Comparison of ENCODE assay signal across 1 cellular context in the genomic region with DNA sequence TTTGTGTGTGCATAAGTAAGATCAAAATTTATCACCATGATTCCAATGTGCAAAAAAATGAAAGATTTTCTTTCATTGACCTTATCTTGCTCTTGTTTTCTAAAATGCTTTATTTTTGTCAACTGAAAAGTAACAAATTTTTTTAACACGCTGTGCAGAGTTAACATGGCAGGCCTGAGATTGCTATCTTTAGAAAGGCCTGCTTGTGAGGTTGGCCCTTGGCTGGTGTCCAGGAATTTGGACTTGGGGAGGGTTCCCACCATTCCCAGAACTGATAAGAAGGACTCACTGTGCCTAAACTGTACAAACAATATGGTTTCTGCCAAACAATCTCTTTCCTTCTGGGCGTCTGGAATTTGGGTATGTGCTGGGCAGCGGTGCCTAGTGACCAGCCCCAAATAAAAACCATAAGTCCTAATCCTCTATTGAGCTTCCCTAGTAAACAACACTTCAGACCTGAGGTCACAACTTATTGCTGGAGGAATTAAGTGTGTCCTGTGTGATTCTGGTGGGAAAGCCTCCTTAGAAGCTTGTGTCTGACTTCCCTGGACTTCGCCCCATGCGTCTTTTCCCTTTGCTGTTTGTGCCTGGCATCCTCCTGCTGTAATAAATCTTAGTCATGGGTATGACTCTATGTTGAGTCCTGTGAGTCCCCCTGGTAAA.
TF ChIP-seq lines count a peak whose summit lies in the region.

No MANE protein-coding gene starts in this region.

TF ChIP-seq in K562, 482 proteins besides CTCF, POLR2A, EP300 and RAD21 (continued from another document and continues in another):
- TF ChIP-seq, protein P1, sequence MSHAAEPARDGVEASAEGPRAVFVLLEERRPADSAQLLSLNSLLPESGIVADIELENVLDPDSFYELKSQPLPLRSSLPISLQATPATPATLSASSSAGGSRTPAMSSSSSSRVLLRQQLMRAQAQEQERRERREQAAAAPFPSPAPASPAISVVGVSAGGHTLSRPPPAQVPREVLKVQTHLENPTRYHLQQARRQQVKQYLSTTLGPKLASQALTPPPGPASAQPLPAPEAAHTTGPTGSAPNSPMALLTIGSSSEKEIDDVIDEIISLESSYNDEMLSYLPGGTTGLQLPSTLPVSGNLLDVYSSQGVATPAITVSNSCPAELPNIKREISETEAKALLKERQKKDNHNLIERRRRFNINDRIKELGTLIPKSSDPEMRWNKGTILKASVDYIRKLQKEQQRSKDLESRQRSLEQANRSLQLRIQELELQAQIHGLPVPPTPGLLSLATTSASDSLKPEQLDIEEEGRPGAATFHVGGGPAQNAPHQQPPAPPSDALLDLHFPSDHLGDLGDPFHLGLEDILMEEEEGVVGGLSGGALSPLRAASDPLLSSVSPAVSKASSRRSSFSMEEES (CRISPR knock-in tag; IDR thresholded peaks at IDR 0.05): no peak
- TF ChIP-seq NR2C2 (CRISPR knock-in tag; IDR thresholded peaks at IDR 0.05) (no peak), NR2C2 (tag; IDR thresholded peaks at IDR 0.05) (peak; percentile 47), BHLHE40 (IDR thresholded peaks at IDR 0.05; ENCODE audit: low read length) (peak; percentile 41; the same call in 1 of the 2 replicates), E2F3 (CRISPR knock-in tag; IDR thresholded peaks at IDR 0.05) (peak; percentile 38; the same call in 1 of the 2 replicates), XRCC4 (IDR thresholded peaks at IDR 0.05; ENCODE audit: extremely low read depth, insufficient read depth, insufficient read length) (no peak), CHCHD3 (CRISPR knock-in tag; IDR thresholded peaks at IDR 0.05) (no peak), ZNF77 (CRISPR knock-in tag; IDR thresholded peaks at IDR 0.05) (no peak), CBX8 (IDR thresholded peaks at IDR 0.05; ENCODE audit: borderline replicate concordance, extremely low read depth, low read depth, low read length, poor library complexity, severe bottlenecking) (no peak), MTF1 (CRISPR knock-in tag; IDR thresholded peaks at IDR 0.05; ENCODE audit: borderline replicate concordance) (no peak), PTTG1 (tag; IDR thresholded peaks at IDR 0.05; ENCODE audit: low read depth) (peak; percentile 17; the same call in 1 of the 2 replicates), SRF (CRISPR knock-in tag; IDR thresholded peaks at IDR 0.05) (no peak), MEF2A (IDR thresholded peaks at IDR 0.05; ENCODE audit: control insufficient read depth, low read depth, low read length) (no peak), BRD9 (IDR thresholded peaks at IDR 0.05; ENCODE audit: low read depth, partially characterized antibody) (peak; percentile 49), ZNF561 (CRISPR knock-in tag; conservative IDR thresholded peaks at IDR 0.05) (no peak), ERF (CRISPR knock-in tag; IDR thresholded peaks at IDR 0.05) (peak; percentile 84; the same call in 1 of the 2 replicates), NFIX (CRISPR knock-in tag; IDR thresholded peaks at IDR 0.05; ENCODE audit: low read depth) (peak; percentile 72), ZNF780A (CRISPR knock-in tag; IDR thresholded peaks at IDR 0.05) (no peak), TCF3 (CRISPR knock-in tag; IDR thresholded peaks at IDR 0.05) (peak; percentile 44; the same call in 1 of the 2 replicates), ZBTB7A (IDR thresholded peaks at IDR 0.05; ENCODE audit: borderline replicate concordance, control insufficient read depth, low read depth, low read length) (no peak), FOXJ2 (tag; IDR thresholded peaks at IDR 0.05) (peak; percentile 58), POLR2H (tag; IDR thresholded peaks at IDR 0.05; ENCODE audit: low read depth) (peak; percentile 57; the same call in 1 of the 2 replicates), KAT8 (IDR thresholded peaks at IDR 0.05; ENCODE audit: low read depth) (no peak), FOXK2 (conservative IDR thresholded peaks at IDR 0.05 in 1 of 2, IDR thresholded peaks at IDR 0.05 in 1 of 2; ENCODE audit: low read depth in 2 of 2) (peak; percentile 13 to 35; a peak in 1 of 4 replicates), CBFA2T2 (conservative IDR thresholded peaks at IDR 0.05) (0 out of 2 replicates have a peak, but pooled peaks have one; percentile 29), NR1H2 (CRISPR knock-in tag; IDR thresholded peaks at IDR 0.05) (no peak), CBFA2T3 (IDR thresholded peaks at IDR 0.05) (peak; percentile 56), FOXA3 (CRISPR knock-in tag; conservative IDR thresholded peaks at IDR 0.05 in 1 of 2, IDR thresholded peaks at IDR 0.05 in 1 of 2) (peak in 1 of 2 experiments; percentile 38; a peak in 1 of 4 replicates), SAP30 (IDR thresholded peaks at IDR 0.05; ENCODE audit: borderline replicate concordance, insufficient read depth, low read depth, low read length, poor library complexity, severe bottlenecking) (no peak), MCM7 (IDR thresholded peaks at IDR 0.05) (no peak), CBX2 (IDR thresholded peaks at IDR 0.05; ENCODE audit: insufficient read depth, low read length, poor library complexity, severe bottlenecking) (no peak)
- TF ChIP-seq, protein P2, sequence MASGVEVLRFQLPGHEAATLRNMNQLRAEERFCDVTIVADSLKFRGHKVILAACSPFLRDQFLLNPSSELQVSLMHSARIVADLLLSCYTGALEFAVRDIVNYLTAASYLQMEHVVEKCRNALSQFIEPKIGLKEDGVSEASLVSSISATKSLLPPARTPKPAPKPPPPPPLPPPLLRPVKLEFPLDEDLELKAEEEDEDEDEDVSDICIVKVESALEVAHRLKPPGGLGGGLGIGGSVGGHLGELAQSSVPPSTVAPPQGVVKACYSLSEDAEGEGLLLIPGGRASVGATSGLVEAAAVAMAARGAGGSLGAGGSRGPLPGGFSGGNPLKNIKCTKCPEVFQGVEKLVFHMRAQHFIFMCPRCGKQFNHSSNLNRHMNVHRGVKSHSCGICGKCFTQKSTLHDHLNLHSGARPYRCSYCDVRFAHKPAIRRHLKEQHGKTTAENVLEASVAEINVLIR (CRISPR knock-in tag; IDR thresholded peaks at IDR 0.05): peak; percentile 48; the same call in 1 of the 2 replicates
- TF ChIP-seq, protein P3, sequence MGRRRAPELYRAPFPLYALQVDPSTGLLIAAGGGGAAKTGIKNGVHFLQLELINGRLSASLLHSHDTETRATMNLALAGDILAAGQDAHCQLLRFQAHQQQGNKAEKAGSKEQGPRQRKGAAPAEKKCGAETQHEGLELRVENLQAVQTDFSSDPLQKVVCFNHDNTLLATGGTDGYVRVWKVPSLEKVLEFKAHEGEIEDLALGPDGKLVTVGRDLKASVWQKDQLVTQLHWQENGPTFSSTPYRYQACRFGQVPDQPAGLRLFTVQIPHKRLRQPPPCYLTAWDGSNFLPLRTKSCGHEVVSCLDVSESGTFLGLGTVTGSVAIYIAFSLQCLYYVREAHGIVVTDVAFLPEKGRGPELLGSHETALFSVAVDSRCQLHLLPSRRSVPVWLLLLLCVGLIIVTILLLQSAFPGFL (CRISPR knock-in tag; IDR thresholded peaks at IDR 0.05): 0 out of 2 replicates have a peak, but pooled peaks have one; percentile 51
- TF ChIP-seq, protein P4, sequence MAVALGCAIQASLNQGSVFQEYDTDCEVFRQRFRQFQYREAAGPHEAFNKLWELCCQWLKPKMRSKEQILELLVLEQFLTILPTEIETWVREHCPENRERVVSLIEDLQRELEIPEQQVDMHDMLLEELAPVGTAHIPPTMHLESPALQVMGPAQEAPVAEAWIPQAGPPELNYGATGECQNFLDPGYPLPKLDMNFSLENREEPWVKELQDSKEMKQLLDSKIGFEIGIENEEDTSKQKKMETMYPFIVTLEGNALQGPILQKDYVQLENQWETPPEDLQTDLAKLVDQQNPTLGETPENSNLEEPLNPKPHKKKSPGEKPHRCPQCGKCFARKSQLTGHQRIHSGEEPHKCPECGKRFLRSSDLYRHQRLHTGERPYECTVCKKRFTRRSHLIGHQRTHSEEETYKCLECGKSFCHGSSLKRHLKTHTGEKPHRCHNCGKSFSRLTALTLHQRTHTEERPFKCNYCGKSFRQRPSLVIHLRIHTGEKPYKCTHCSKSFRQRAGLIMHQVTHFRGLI (CRISPR knock-in tag; IDR thresholded peaks at IDR 0.05): peak; percentile 50; the same call in 1 of the 2 replicates
- TF ChIP-seq, protein P5, sequence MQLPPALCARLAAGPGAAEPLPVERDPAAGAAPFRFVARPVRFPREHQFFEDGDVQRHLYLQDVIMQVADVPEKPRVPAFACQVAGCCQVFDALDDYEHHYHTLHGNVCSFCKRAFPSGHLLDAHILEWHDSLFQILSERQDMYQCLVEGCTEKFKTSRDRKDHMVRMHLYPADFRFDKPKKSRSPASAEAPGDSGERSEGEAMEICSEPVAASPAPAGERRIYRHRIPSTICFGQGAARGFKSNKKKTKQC (CRISPR knock-in tag; IDR thresholded peaks at IDR 0.05): no peak
- TF ChIP-seq, protein P6, sequence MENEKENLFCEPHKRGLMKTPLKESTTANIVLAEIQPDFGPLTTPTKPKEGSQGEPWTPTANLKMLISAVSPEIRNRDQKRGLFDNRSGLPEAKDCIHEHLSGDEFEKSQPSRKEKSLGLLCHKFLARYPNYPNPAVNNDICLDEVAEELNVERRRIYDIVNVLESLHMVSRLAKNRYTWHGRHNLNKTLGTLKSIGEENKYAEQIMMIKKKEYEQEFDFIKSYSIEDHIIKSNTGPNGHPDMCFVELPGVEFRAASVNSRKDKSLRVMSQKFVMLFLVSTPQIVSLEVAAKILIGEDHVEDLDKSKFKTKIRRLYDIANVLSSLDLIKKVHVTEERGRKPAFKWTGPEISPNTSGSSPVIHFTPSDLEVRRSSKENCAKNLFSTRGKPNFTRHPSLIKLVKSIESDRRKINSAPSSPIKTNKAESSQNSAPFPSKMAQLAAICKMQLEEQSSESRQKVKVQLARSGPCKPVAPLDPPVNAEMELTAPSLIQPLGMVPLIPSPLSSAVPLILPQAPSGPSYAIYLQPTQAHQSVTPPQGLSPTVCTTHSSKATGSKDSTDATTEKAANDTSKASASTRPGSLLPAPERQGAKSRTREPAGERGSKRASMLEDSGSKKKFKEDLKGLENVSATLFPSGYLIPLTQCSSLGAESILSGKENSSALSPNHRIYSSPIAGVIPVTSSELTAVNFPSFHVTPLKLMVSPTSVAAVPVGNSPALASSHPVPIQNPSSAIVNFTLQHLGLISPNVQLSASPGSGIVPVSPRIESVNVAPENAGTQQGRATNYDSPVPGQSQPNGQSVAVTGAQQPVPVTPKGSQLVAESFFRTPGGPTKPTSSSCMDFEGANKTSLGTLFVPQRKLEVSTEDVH (IDR thresholded peaks at IDR 0.05; ENCODE audit: low read depth, partially characterized antibody): peak; percentile 33
- TF ChIP-seq, protein P7, sequence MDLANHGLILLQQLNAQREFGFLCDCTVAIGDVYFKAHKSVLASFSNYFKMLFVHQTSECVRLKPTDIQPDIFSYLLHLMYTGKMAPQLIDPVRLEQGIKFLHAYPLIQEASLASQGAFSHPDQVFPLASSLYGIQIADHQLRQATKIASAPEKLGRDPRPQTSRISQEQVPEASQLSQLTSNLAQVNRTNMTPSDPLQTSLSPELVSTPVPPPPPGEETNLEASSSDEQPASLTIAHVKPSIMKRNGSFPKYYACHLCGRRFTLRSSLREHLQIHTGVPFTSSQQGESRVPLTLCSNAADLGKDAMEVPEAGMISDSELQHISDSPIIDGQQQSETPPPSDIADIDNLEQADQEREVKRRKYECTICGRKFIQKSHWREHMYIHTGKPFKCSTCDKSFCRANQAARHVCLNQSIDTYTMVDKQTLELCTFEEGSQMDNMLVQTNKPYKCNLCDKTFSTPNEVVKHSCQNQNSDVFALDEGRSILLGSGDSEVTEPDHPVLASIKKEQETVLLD (IDR thresholded peaks at IDR 0.05): peak; percentile 35; the same call in 1 of the 2 replicates
- TF ChIP-seq, protein P8, sequence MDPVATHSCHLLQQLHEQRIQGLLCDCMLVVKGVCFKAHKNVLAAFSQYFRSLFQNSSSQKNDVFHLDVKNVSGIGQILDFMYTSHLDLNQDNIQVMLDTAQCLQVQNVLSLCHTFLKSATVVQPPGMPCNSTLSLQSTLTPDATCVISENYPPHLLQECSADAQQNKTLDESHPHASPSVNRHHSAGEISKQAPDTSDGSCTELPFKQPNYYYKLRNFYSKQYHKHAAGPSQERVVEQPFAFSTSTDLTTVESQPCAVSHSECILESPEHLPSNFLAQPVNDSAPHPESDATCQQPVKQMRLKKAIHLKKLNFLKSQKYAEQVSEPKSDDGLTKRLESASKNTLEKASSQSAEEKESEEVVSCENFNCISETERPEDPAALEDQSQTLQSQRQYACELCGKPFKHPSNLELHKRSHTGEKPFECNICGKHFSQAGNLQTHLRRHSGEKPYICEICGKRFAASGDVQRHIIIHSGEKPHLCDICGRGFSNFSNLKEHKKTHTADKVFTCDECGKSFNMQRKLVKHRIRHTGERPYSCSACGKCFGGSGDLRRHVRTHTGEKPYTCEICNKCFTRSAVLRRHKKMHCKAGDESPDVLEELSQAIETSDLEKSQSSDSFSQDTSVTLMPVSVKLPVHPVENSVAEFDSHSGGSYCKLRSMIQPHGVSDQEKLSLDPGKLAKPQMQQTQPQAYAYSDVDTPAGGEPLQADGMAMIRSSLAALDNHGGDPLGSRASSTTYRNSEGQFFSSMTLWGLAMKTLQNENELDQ (CRISPR knock-in tag; IDR thresholded peaks at IDR 0.05; ENCODE audit: borderline replicate concordance): no peak
- TF ChIP-seq, protein P9, sequence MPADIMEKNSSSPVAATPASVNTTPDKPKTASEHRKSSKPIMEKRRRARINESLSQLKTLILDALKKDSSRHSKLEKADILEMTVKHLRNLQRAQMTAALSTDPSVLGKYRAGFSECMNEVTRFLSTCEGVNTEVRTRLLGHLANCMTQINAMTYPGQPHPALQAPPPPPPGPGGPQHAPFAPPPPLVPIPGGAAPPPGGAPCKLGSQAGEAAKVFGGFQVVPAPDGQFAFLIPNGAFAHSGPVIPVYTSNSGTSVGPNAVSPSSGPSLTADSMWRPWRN (IDR thresholded peaks at IDR 0.05; ENCODE audit: low read depth): 0 out of 2 replicates have a peak, but pooled peaks have one; percentile 10
- TF ChIP-seq, protein P10, sequence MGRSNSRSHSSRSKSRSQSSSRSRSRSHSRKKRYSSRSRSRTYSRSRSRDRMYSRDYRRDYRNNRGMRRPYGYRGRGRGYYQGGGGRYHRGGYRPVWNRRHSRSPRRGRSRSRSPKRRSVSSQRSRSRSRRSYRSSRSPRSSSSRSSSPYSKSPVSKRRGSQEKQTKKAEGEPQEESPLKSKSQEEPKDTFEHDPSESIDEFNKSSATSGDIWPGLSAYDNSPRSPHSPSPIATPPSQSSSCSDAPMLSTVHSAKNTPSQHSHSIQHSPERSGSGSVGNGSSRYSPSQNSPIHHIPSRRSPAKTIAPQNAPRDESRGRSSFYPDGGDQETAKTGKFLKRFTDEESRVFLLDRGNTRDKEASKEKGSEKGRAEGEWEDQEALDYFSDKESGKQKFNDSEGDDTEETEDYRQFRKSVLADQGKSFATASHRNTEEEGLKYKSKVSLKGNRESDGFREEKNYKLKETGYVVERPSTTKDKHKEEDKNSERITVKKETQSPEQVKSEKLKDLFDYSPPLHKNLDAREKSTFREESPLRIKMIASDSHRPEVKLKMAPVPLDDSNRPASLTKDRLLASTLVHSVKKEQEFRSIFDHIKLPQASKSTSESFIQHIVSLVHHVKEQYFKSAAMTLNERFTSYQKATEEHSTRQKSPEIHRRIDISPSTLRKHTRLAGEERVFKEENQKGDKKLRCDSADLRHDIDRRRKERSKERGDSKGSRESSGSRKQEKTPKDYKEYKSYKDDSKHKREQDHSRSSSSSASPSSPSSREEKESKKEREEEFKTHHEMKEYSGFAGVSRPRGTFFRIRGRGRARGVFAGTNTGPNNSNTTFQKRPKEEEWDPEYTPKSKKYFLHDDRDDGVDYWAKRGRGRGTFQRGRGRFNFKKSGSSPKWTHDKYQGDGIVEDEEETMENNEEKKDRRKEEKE (IDR thresholded peaks at IDR 0.05; ENCODE audit: borderline replicate concordance in 1 of 2, control insufficient read depth in 1 of 2, low read depth in 2 of 2, low read length in 1 of 2): no peak
